ENCODE assay signal across 8 cellular contexts in genomic region chr16:30740364-30741251, GRCh38. TPM values are rescaled to one million over a fixed set of nuclear protein-coding genes. Genes with fewer than 3 reads are reported as not detected.
DNase-seq lines count a peak whose midpoint lies in the region; ATAC-seq and TF ChIP-seq lines count a peak whose summit lies in the region.

No MANE protein-coding gene starts in this region.

- H3K27me3 ChIP-seq in HUES6 (ENCODE audit: control insufficient read depth, insufficient read depth, low read length) (no peaks in the 10 kb centered on the region), ascending aorta (no peaks in the 10 kb centered on the region)

- H3K36me3 ChIP-seq in HUES6 (ENCODE audit: control insufficient read depth, insufficient read depth, low read length) (peaks cover 73% of the 10 kb centered on the region), ascending aorta (peaks cover 48 to 49% of the 10 kb centered on the region in 2 donors)

- DNase-seq in AG10803 (ENCODE audit: low read depth) (peak; percentile 80), ascending aorta (ENCODE audit: low spot score in 2 of 2) (peak; percentile 44 to 88), SHP77 (lab: John Stamatoyannopoulos, UW) (no peak), SK-N-DZ (ENCODE audit: low spot score) (no peak)
- DNase-seq in stimulated activated CD8-positive, alpha-beta memory T cell treated with anti-CD3 and anti-CD28 coated beads, Interleukin-4, amount 100 ng/mL, for 48 hours: peak; percentile 44

- H3K9me3 ChIP-seq in HUES6 (ENCODE audit: control insufficient read depth, insufficient read depth, low read depth, low read length) (no peaks in the 10 kb centered on the region), ascending aorta (no peaks in the 10 kb centered on the region), iPS-18c (ENCODE audit: control insufficient read depth, insufficient read depth, low read length) (no peaks in the 10 kb centered on the region)

- H3K27ac ChIP-seq in HUES6 (ENCODE audit: low read depth, low read length) (no peak overlapping the region), ascending aorta (peak overlapping the region; percentile 67 to 69)

- H3K9ac ChIP-seq in HUES6 (ENCODE audit: low read length): peak overlapping the region; percentile 54

- H3K4me1 ChIP-seq in HUES6 (ENCODE audit: control insufficient read depth, insufficient read depth, low read length) (peaks cover 18% of the 10 kb centered on the region; the same call in 1 of the 2 replicates), ascending aorta (peaks cover 8 to 22% of the 10 kb centered on the region in 2 donors)

- intact Hi-C loops in ascending aorta (cut with DNase I): no loop called here

- no peak overlapping the region for H3K4me3 ChIP-seq in AG10803 (ENCODE audit: low read length)
- peak overlapping the region; percentile 27; the same call in 1 of the 2 replicates for H3K4me3 ChIP-seq in HUES6 (ENCODE audit: low read depth, low read length)
- no peak overlapping the region for H3K4me3 ChIP-seq in ascending aorta
- peak overlapping the region; percentile 20; the same call in 1 of the 2 replicates for H3K4me3 ChIP-seq in iPS-18c (ENCODE audit: insufficient read depth, low read depth, low read length)

- ATAC-seq in HG03457 (IDR thresholded peaks at IDR 0.05; ENCODE audit: unreplicated experiment): no peak

- no peak for TF ChIP-seq CTCF in AG10803 (conservative IDR thresholded peaks at IDR 0.05; ENCODE audit: low read length)
- no peak for TF ChIP-seq CTCF in ascending aorta (IDR thresholded peaks at IDR 0.05)

RNA-seq across cellular contexts. Expression of gene PHKG2, which starts 7.6 kb away (rescaled TPM):
- 78.8 TPM for total RNA-seq in ascending aorta
- 23.3 and 28.6 TPM in 2 replicates for polyA plus RNA-seq in SK-N-DZ (2014; cell fraction: cytosol; rRNA removed)
- polyA plus RNA-seq in SK-N-DZ (2014; cell fraction: nucleus; rRNA removed): 71.3 and 96.4 TPM in 2 replicates

RNA-seq across cellular contexts. Expression of gene CFAP119, which starts 21.3 kb away (rescaled TPM):
- total RNA-seq in ascending aorta: not detected
- polyA plus RNA-seq in SK-N-DZ (2014; cell fraction: cytosol; rRNA removed): 4.3 and 6.4 TPM in 2 replicates
- polyA plus RNA-seq in SK-N-DZ (2014; cell fraction: nucleus; rRNA removed): 29.9 and 34.1 TPM in 2 replicates

RNA-seq across cellular contexts. Expression of gene RNF40, which starts 21.5 kb away (rescaled TPM):
- 66.3 TPM for total RNA-seq in ascending aorta
- 76.5 and 83.8 TPM in 2 replicates for polyA plus RNA-seq in SK-N-DZ (2014; cell fraction: cytosol; rRNA removed)
- polyA plus RNA-seq in SK-N-DZ (2014; cell fraction: nucleus; rRNA removed): 104 and 122 TPM in 2 replicates

RNA-seq across cellular contexts. Expression of gene SRCAP, which starts 41.6 kb away (rescaled TPM):
- 24.5 TPM for total RNA-seq in ascending aorta
- polyA plus RNA-seq in SK-N-DZ (2014; cell fraction: cytosol; rRNA removed): 1.5 and 2.9 TPM in 2 replicates
- polyA plus RNA-seq in SK-N-DZ (2014; cell fraction: nucleus; rRNA removed): 3.0 and 9.9 TPM in 2 replicates

RNA-seq across cellular contexts. Expression of gene ZNF629, which starts 46.4 kb away (rescaled TPM):
- total RNA-seq in ascending aorta: 12.3 TPM
- 15.0 and 15.4 TPM in 2 replicates for polyA plus RNA-seq in SK-N-DZ (2014; cell fraction: cytosol; rRNA removed)
- polyA plus RNA-seq in SK-N-DZ (2014; cell fraction: nucleus; rRNA removed): 10.7 and 13.9 TPM in 2 replicates

Comparison
In these comparisons a context has a peak if more than half of its experiments do, and no peak if none do; other contexts are left out.
1. DNase-seq: peak in AG10803 (single experiment), ascending aorta (2 of 2) and stimulated activated CD8-positive, alpha-beta memory T cell treated with anti-CD3 and anti-CD28 coated beads, Interleukin-4, amount 100 ng/mL, for 48 hours (single experiment); none in SHP77 (0 of 2) and SK-N-DZ (single experiment).
2. H3K4me3 ChIP-seq: peak in HUES6 (single experiment) and iPS-18c (single experiment); none in AG10803 (single experiment) and ascending aorta (0 of 2).